30 cellular contexts compared by ENCODE assay signal in the genomic region with DNA sequence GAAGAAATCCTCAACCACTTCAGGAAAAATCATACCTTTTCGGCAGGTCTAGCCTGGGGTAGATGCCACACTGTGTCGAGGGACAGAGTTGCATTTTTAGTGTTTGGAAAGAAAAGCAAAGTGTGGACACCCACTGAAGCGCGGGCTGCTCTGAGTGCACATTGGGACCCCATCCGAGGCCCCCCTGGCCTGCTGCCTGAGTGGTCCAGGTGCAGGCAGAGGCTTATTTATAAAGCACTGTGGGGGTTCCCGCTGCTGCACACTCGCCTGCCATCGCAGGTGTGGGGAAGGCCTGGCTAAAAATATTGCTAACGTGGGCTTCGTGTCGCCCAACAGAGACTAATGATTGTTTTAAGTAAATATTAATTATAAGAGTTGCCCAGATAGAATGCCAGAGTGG.
"Had no signal": no experiment of that assay in that cellular context is flagged by ENCODE, and none has a peak within 500 bp of the region (broad histone marks: within the 10 kb centered on the region; RNA-seq: fewer than 3 reads in every experiment).

No MANE protein-coding gene starts in this region.

- H3K4me1 Mint-ChIP-seq: activated CD4-positive, alpha-beta T cell treated with anti-CD3 and anti-CD28 coated beads for 36 hours; activated CD8-positive, alpha-beta memory T cell treated with anti-CD3 and anti-CD28 coated beads, Interleukin-2, amount 10 ng/mL, durations not matched to agents 7 days and 5 days; activated naive CD4-positive, alpha-beta T cell treated with anti-CD3 and anti-CD28 coated beads, Interleukin-2, amount 50 U/mL, for 24 hours; activated naive CD8-positive, alpha-beta T cell treated with anti-CD3 and anti-CD28 coated beads, Interleukin-2, amount 50 U/mL, for 24 hours had no signal

- ATAC-seq: activated CD4-positive, alpha-beta T cell treated with anti-CD3 and anti-CD28 coated beads for 36 hours; activated CD8-positive, alpha-beta memory T cell treated with anti-CD3 and anti-CD28 coated beads, Interleukin-2, amount 10 ng/mL, durations not matched to agents 7 days and 5 days; activated CD8-positive, alpha-beta T cell treated with anti-CD3 and anti-CD28 coated beads, Interleukin-2, amount 10 ng/mL, durations not matched to agents 7 days and 5 days; activated naive CD8-positive, alpha-beta T cell treated with anti-CD3 and anti-CD28 coated beads, Interleukin-2, amount 50 U/mL, for 24 hours; foreskin keratinocyte; heart right ventricle; left ventricle myocardium superior; sciatic nerve had no signal

- H3K4me3 Mint-ChIP-seq: activated CD4-positive, alpha-beta T cell treated with anti-CD3 and anti-CD28 coated beads for 36 hours; activated CD8-positive, alpha-beta memory T cell treated with anti-CD3 and anti-CD28 coated beads, Interleukin-2, amount 10 ng/mL, durations not matched to agents 7 days and 5 days; activated CD8-positive, alpha-beta T cell treated with anti-CD3 and anti-CD28 coated beads, Interleukin-2, amount 10 ng/mL, durations not matched to agents 7 days and 5 days; activated naive CD4-positive, alpha-beta T cell treated with anti-CD3 and anti-CD28 coated beads, Interleukin-2, amount 50 U/mL, for 24 hours; activated naive CD8-positive, alpha-beta T cell treated with anti-CD3 and anti-CD28 coated beads, Interleukin-2, amount 50 U/mL, for 24 hours; nephron; T-helper 2 cell treated with Interferon-gamma antibody and Interleukin-4, amounts not matched to agents 5 μg/mL and 100 μg/mL, for 36 hours had no signal

- H3K36me3 ChIP-seq: breast epithelium, esophagus muscularis mucosa, heart right ventricle, neutrophil, ovary, prostate gland, transverse colon, uterus had no signal

- H3K4me1 ChIP-seq: breast epithelium, esophagus muscularis mucosa, foreskin keratinocyte, prostate gland, testis, uterus had no signal

- H3K27ac ChIP-seq: breast epithelium, esophagus muscularis mucosa, foreskin keratinocyte, heart right ventricle, neutrophil, ovary, prostate gland, testis, transverse colon, uterus had no signal

- H3K36me3 Mint-ChIP-seq: activated CD8-positive, alpha-beta memory T cell treated with anti-CD3 and anti-CD28 coated beads, Interleukin-2, amount 10 ng/mL, durations not matched to agents 7 days and 5 days had no signal

- H3K27me3 ChIP-seq: breast epithelium, esophagus muscularis mucosa, foreskin keratinocyte, heart right ventricle, neutrophil, ovary, testis, transverse colon, uterus had no signal

- H3K27me3 Mint-ChIP-seq: activated CD4-positive, alpha-beta T cell treated with anti-CD3 and anti-CD28 coated beads for 36 hours; activated CD8-positive, alpha-beta memory T cell treated with anti-CD3 and anti-CD28 coated beads, Interleukin-2, amount 10 ng/mL, durations not matched to agents 7 days and 5 days; activated naive CD4-positive, alpha-beta T cell treated with anti-CD3 and anti-CD28 coated beads, Interleukin-2, amount 50 U/mL, for 24 hours; activated naive CD8-positive, alpha-beta T cell treated with anti-CD3 and anti-CD28 coated beads, Interleukin-2, amount 50 U/mL, for 24 hours had no signal

- H3K9me3 Mint-ChIP-seq: activated naive CD4-positive, alpha-beta T cell treated with anti-CD3 and anti-CD28 coated beads, Interleukin-2, amount 50 U/mL, for 24 hours; activated naive CD8-positive, alpha-beta T cell treated with anti-CD3 and anti-CD28 coated beads, Interleukin-2, amount 50 U/mL, for 24 hours; activated T-helper 2 cell treated with anti-CD3 and anti-CD28 coated beads, Interferon-gamma antibody, Interleukin-2, Interleukin-4, amounts not matched to agents 10 μg/mL and 5 μg/mL and 100 μg/mL, durations not matched to agents 14 hours and 24 hours and 36 hours; nephron; T-helper 2 cell treated with Interferon-gamma antibody and Interleukin-4, amounts not matched to agents 5 μg/mL and 100 μg/mL, for 36 hours had no signal

- H3K27ac Mint-ChIP-seq: activated CD4-positive, alpha-beta T cell treated with anti-CD3 and anti-CD28 coated beads for 36 hours; activated CD8-positive, alpha-beta memory T cell treated with anti-CD3 and anti-CD28 coated beads, Interleukin-2, amount 10 ng/mL, durations not matched to agents 7 days and 5 days; activated CD8-positive, alpha-beta T cell treated with anti-CD3 and anti-CD28 coated beads, Interleukin-2, amount 10 ng/mL, durations not matched to agents 7 days and 5 days; activated naive CD4-positive, alpha-beta T cell treated with anti-CD3 and anti-CD28 coated beads, Interleukin-2, amount 50 U/mL, for 24 hours; activated naive CD8-positive, alpha-beta T cell treated with anti-CD3 and anti-CD28 coated beads, Interleukin-2, amount 50 U/mL, for 24 hours; activated T-helper 2 cell treated with anti-CD3 and anti-CD28 coated beads, Interferon-gamma antibody, Interleukin-2, Interleukin-4, amounts not matched to agents 10 μg/mL and 5 μg/mL and 100 μg/mL, durations not matched to agents 14 hours and 24 hours and 36 hours; nephron; T-helper 2 cell treated with Interferon-gamma antibody and Interleukin-4, amounts not matched to agents 5 μg/mL and 100 μg/mL, for 36 hours had no signal

- H3K9me3 ChIP-seq: breast epithelium, esophagus muscularis mucosa, heart right ventricle, neutrophil, ovary, prostate gland, testis, transverse colon, uterus had no signal

- DNase-seq: activated CD4-positive, alpha-beta T cell treated with anti-CD3 and anti-CD28 coated beads for 36 hours; activated CD4-positive, CD25-positive, alpha-beta regulatory T cell; activated CD8-positive, alpha-beta memory T cell treated with anti-CD3 and anti-CD28 coated beads, Interleukin-2, amount 10 ng/mL, durations not matched to agents 7 days and 5 days; activated CD8-positive, alpha-beta T cell treated with anti-CD3 and anti-CD28 coated beads, Interleukin-2, amount 10 ng/mL, durations not matched to agents 7 days and 5 days; activated naive CD8-positive, alpha-beta T cell treated with anti-CD3 and anti-CD28 coated beads, Interleukin-2, amount 50 U/mL, for 24 hours; activated T-cell treated with anti-CD3 and anti-CD28 coated beads, Interleukin-2, amount 50 U/mL, for 48 hours; amygdala; central memory CD4-positive, alpha-beta T cell; dermis blood vessel endothelial cell; effector CD4-positive, alpha-beta T cell; foreskin keratinocyte; heart right ventricle; left ventricle myocardium superior; ovary; retina; small intestine; stimulated activated CD4-positive, alpha-beta T cell treated with anti-CD3 and anti-CD28 coated beads, Interleukin-1b, Interleukin-23, amount 100 ng/mL, for 48 hours; stimulated activated naive CD4-positive, alpha-beta T cell treated with Interleukin-2 at 50 U/mL for 16 hours; testis; transverse colon; uterus had no signal

- H3K4me3 ChIP-seq: breast epithelium, esophagus muscularis mucosa, heart right ventricle, ovary, prostate gland, testis, transverse colon, uterus had no signal
